ENCODE assay signal across 19 cellular contexts in genomic region chr1:226365831-226366231, GRCh38. TPM values are rescaled to one million over a fixed set of nuclear protein-coding genes. Genes with fewer than 3 reads are reported as not detected.
DNase-seq lines count a peak whose midpoint lies in the region; ATAC-seq and TF ChIP-seq lines count a peak whose summit lies in the region.
"Had no signal": no experiment of that assay in that cellular context is flagged by ENCODE, and none has a peak within 500 bp of the region (broad histone marks: within the 10 kb centered on the region; RNA-seq: fewer than 3 reads in every experiment).

No MANE protein-coding gene starts in this region.

- no peak overlapping the region for H2AFZ ChIP-seq in fibroblast of lung (ENCODE audit: low read length)

- no peak overlapping the region for H3K9ac ChIP-seq in fibroblast of lung (ENCODE audit: insufficient read depth, low read length)

- no peaks in the 10 kb centered on the region for H4K20me1 ChIP-seq in fibroblast of lung (ENCODE audit: control insufficient read depth, extremely low read depth, insufficient read depth, low read length)

- 88 to 95% (median 90%) methylated on average over 5 of the region's 5 CpGs for WGBS in psoas muscle, 3 donors

- peaks cover 56% of the 10 kb centered on the region for H3K36me3 Mint-ChIP-seq in Caco-2 (ENCODE audit: insufficient read depth, unreplicated experiment)

- CTCF ChIA-PET in Caco-2 (lab: Charles Lee): no interaction called here

- no peaks in the 10 kb centered on the region for H3K27me3 Mint-ChIP-seq in Caco-2 (ENCODE audit: insufficient read depth, unreplicated experiment)
- H3K27me3 Mint-ChIP-seq: activated naive CD4-positive, alpha-beta T cell treated with anti-CD3 and anti-CD28 coated beads, Interleukin-2, amount 50 U/mL, for 24 hours; memory B cell had no signal

- POLR2A ChIA-PET in Caco-2 (lab: Charles Lee): interaction anchor here (0.6 kb wide), 1 partner anchor 580 kb away, joined by 3 read pairs; no protein-coding TSS in a partner anchor

- peak; percentile 71 for DNase-seq in DMS79 treated with DMSO at 0.1 percent for 48 hours (lab: John Stamatoyannopoulos, UW)
- peak; percentile 51 to 89 for DNase-seq in fibroblast of lung (ENCODE audit: low read depth in 2 of 2)
- peak; percentile 53 for DNase-seq in skeletal muscle cell (ENCODE audit: low read depth)
- no peak for DNase-seq in NCI-H1092 treated with DMSO at 0.1 percent for 48 hours (lab: John Stamatoyannopoulos, UW)
- no peak for DNase-seq in psoas muscle
- no peak for DNase-seq in Caco-2
- DNase-seq: activated CD4-positive, alpha-beta T cell treated with anti-CD3 and anti-CD28 coated beads for 48 hours; activated T-cell treated with anti-CD3 and anti-CD28 coated beads for 4 hours; central memory CD4-positive, alpha-beta T cell; endodermal cell; natural killer cell; NCI-H1048; NCI-H2107; NCI-H526 treated with DMSO at 0.1 percent for 48 hours; T1000 had no signal

- H3K4me1 ChIP-seq in fibroblast of lung (ENCODE audit: control insufficient read depth, extremely low read depth, insufficient read depth, low read length) (no peaks in the 10 kb centered on the region), psoas muscle (peaks cover 15% of the 10 kb centered on the region), Caco-2 (no peaks in the 10 kb centered on the region)

- no TSS peak for BruUV-seq in Caco-2 (replicated peaks; lab: Mats Ljungman, UMichigan)

- H3K4me3 ChIP-seq in fibroblast of lung (replicated peaks in 1 of 4; ENCODE audit: control extremely low read depth in 1 of 4, insufficient read depth in 1 of 4, low read depth in 3 of 4, low read length in 4 of 4) (no peak overlapping the region), skeletal muscle cell (ENCODE audit: low read depth, low read length) (no peak overlapping the region), psoas muscle (no peak overlapping the region), Caco-2 (ENCODE audit: low read depth, low read length) (no peak overlapping the region)

- TF ChIP-seq CTCF in VCaP (conservative IDR thresholded peaks at IDR 0.05) (no peak), fibroblast of lung (conservative IDR thresholded peaks at IDR 0.05 in 1 of 2, IDR thresholded peaks at IDR 0.05 in 1 of 2; ENCODE audit: low read depth in 1 of 2, low read length in 2 of 2) (no peak), psoas muscle (IDR thresholded peaks at IDR 0.05) (no peak), Caco-2 (IDR thresholded peaks at IDR 0.05; ENCODE audit: insufficient read depth in 1 of 2, low read depth in 1 of 2, low read length in 1 of 2, severe bottlenecking in 1 of 2, unreplicated experiment in 1 of 2) (no peak)

- H3K9me3 ChIP-seq in fibroblast of lung (ENCODE audit: control insufficient read depth, insufficient read depth, low read depth, low read length) (no peaks in the 10 kb centered on the region), psoas muscle (no peaks in the 10 kb centered on the region), Caco-2 (no peaks in the 10 kb centered on the region)

- H3K36me3 ChIP-seq in fibroblast of lung (ENCODE audit: control insufficient read depth, insufficient read depth, low read length) (peaks cover 30% of the 10 kb centered on the region), psoas muscle (ENCODE audit: insufficient read depth in 1 of 2, low read depth in 1 of 2) (peaks cover 19 to 99% of the 10 kb centered on the region in 2 donors), Caco-2 (ENCODE audit: control insufficient read depth, insufficient read depth, low read length) (no peaks in the 10 kb centered on the region; the same call in none of the 2 replicates)

- H3K4me1 Mint-ChIP-seq in Caco-2 (ENCODE audit: low read depth, unreplicated experiment): no peaks in the 10 kb centered on the region
- H3K4me1 Mint-ChIP-seq: activated naive CD4-positive, alpha-beta T cell treated with anti-CD3 and anti-CD28 coated beads, Interleukin-2, amount 50 U/mL, for 24 hours; endodermal cell; natural killer cell had no signal

- H3K27me3 ChIP-seq in fibroblast of lung (ENCODE audit: control insufficient read depth, insufficient read depth, low read length) (no peaks in the 10 kb centered on the region), psoas muscle (ENCODE audit: insufficient read depth in 3 of 3, low read length in 2 of 3) (no peaks in the 10 kb centered on the region), Caco-2 (replicated peaks; ENCODE audit: control insufficient read depth, insufficient read depth, low read length) (no peaks in the 10 kb centered on the region)

- H3K4me2 ChIP-seq in fibroblast of lung (ENCODE audit: extremely low read depth, insufficient read depth, low read length): no peak overlapping the region

- H3K27ac Mint-ChIP-seq in Caco-2 (ENCODE audit: unreplicated experiment): no peak overlapping the region
- H3K27ac Mint-ChIP-seq: activated naive CD4-positive, alpha-beta T cell treated with anti-CD3 and anti-CD28 coated beads, Interleukin-2, amount 50 U/mL, for 24 hours; endodermal cell; memory B cell; natural killer cell had no signal

- no peak overlapping the region for H3K4me3 Mint-ChIP-seq in Caco-2 (ENCODE audit: unreplicated experiment)
- H3K4me3 Mint-ChIP-seq: activated naive CD4-positive, alpha-beta T cell treated with anti-CD3 and anti-CD28 coated beads, Interleukin-2, amount 50 U/mL, for 24 hours; endodermal cell; memory B cell; natural killer cell had no signal

- intact Hi-C loops in psoas muscle (cut with DNase I) (no loop called here), Caco-2 (cut with micrococcal nuclease; ENCODE audit: unreplicated experiment) (no loop called here)

- no peaks in the 10 kb centered on the region for H3K79me2 ChIP-seq in fibroblast of lung (ENCODE audit: control insufficient read depth, insufficient read depth, low read length)

- ATAC-seq in GM19452 (IDR thresholded peaks at IDR 0.05; ENCODE audit: unreplicated experiment): no peak
- no peak for ATAC-seq in psoas muscle
- ATAC-seq: natural killer cell had no signal

- H3K9me3 Mint-ChIP-seq in Caco-2 (ENCODE audit: unreplicated experiment): no peaks in the 10 kb centered on the region
- H3K9me3 Mint-ChIP-seq: activated naive CD4-positive, alpha-beta T cell treated with anti-CD3 and anti-CD28 coated beads, Interleukin-2, amount 50 U/mL, for 24 hours; endodermal cell; memory B cell; natural killer cell had no signal

- peak overlapping the region; percentile 73 for H3K27ac ChIP-seq in VCaP
- no peak overlapping the region for H3K27ac ChIP-seq in fibroblast of lung (ENCODE audit: insufficient read depth, low read length)
- no peak overlapping the region for H3K27ac ChIP-seq in psoas muscle

RNA-seq across cellular contexts. Expression of gene PARP1, which starts 42.1 kb away (rescaled TPM):
- total RNA-seq in fibroblast of lung: 63.4 and 78.4 TPM in 2 replicates
- 61.7 and 113 TPM in 2 replicates for polyA plus RNA-seq in fibroblast of lung
- polyA plus RNA-seq in fibroblast of lung (2012): 49.4 and 94.4 TPM in 2 replicates
- polyA minus RNA-seq in fibroblast of lung (ENCODE audit: low replicate concordance): 88.9 and 150 TPM in 2 replicates
- 10 to 100 TPM; 53.2 to 85.8 (median 60.2) TPM for total RNA-seq in psoas muscle
- 10 to 100 TPM; 23.8 to 72.9 (median 26.0) TPM for polyA plus RNA-seq in psoas muscle
- total RNA-seq in Caco-2 (2022): 127 and 136 TPM in 2 replicates

RNA-seq across cellular contexts. Expression of gene LIN9, which starts 56.9 kb away (rescaled TPM):
- total RNA-seq in fibroblast of lung (2.8 TPM in 2 replicates), psoas muscle (1 to 10 TPM; 1.1 to 1.8 (median 1.5) TPM), Caco-2 (2022) (11.0 and 12.2 TPM in 2 replicates)
- polyA plus RNA-seq in fibroblast of lung (2.3 and 5.2 TPM in 2 replicates), psoas muscle (1 to 10 TPM; 1.5 to 2.6 (median 2.2) TPM)
- polyA plus RNA-seq in fibroblast of lung (2012): 1.0 and 2.8 TPM in 2 replicates
- polyA minus RNA-seq in fibroblast of lung (ENCODE audit: low replicate concordance): not detected in 2 replicates

Comparison
In these comparisons a context has a peak if more than half of its experiments do, and no peak if none do; other contexts are left out.
1. DNase-seq: peak in DMS79 treated with DMSO at 0.1 percent for 48 hours (single experiment), fibroblast of lung (2 of 2) and skeletal muscle cell (single experiment); none in NCI-H1092 treated with DMSO at 0.1 percent for 48 hours (single experiment), psoas muscle (0 of 2) and Caco-2 (0 of 2).